ENCODE assay signal across 8 cellular contexts in the genomic region with DNA sequence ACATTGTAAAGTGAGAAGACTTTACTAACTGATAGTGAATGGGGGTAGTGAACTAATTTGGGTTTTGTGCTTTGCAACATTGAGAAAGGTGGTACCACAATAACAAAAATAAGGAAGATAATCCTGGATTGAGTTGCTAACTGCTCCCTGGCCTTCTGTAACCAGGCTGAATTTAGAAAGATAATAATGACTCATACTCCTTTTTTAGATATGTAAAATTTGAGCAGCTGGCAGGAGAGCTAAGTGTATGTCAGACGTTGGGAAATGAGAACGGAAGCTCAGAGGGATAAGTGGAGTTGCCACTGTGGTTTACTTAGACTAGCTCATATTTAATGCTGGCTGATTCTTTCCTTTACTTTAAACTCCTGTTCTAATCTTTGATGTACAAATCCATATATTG. TPM values are rescaled to one million over a fixed set of nuclear protein-coding genes. Genes with fewer than 3 reads are reported as not detected.
DNase-seq lines count a peak whose midpoint lies in the region.

No MANE protein-coding gene starts in this region.

- H3K36me3 Mint-ChIP-seq in activated T-helper 1 cell treated with anti-CD3 and anti-CD28 coated beads, Interleukin-12 subunit alpha, Interleukin-12 subunit beta, Interleukin-2, Interleukin-4 antibody, amounts not matched to agents 30 ng/mL and 10 ng/mL and 1 ng/mL, durations not matched to agents 14 hours and 24 hours and 36 hours (ENCODE audit: low read depth): peaks cover 20% of the 10 kb centered on the region

- peak; percentile 1 for DNase-seq in NCI-H1092 treated with DMSO at 0.1 percent for 48 hours (lab: John Stamatoyannopoulos, UW)
- DNase-seq in NCI-H1092 (lab: John Stamatoyannopoulos, UW): no peak
- DNase-seq in SIG-M5 (lab: John Stamatoyannopoulos, UW): peak; percentile 89
- peak; percentile 63 for DNase-seq in glomerular visceral epithelial cell (ENCODE audit: extremely low spot score)
- DNase-seq in superior temporal gyrus (ENCODE audit: extremely low spot score): peak; percentile 62
- no peak for DNase-seq in activated T-helper 1 cell treated with anti-CD3 and anti-CD28 coated beads, Interleukin-12 subunit alpha, Interleukin-12 subunit beta, Interleukin-2, Interleukin-4 antibody, amounts not matched to agents 30 ng/mL and 10 ng/mL and 1 ng/mL, durations not matched to agents 14 hours and 24 hours and 36 hours (ENCODE audit: low spot score)
- DNase-seq in stimulated activated CD4-positive, alpha-beta T cell treated with anti-CD3 and anti-CD28 coated beads, Interleukin-15, amount 100 ng/mL, for 24 hours: no peak
- DNase-seq in KG1 (lab: John Stamatoyannopoulos, UW): no peak

- no peaks in the 10 kb centered on the region for H3K4me1 Mint-ChIP-seq in activated T-helper 1 cell treated with anti-CD3 and anti-CD28 coated beads, Interleukin-12 subunit alpha, Interleukin-12 subunit beta, Interleukin-2, Interleukin-4 antibody, amounts not matched to agents 30 ng/mL and 10 ng/mL and 1 ng/mL, durations not matched to agents 14 hours and 24 hours and 36 hours (ENCODE audit: low read depth)

- H3K27me3 Mint-ChIP-seq in activated T-helper 1 cell treated with anti-CD3 and anti-CD28 coated beads, Interleukin-12 subunit alpha, Interleukin-12 subunit beta, Interleukin-2, Interleukin-4 antibody, amounts not matched to agents 30 ng/mL and 10 ng/mL and 1 ng/mL, durations not matched to agents 14 hours and 24 hours and 36 hours (ENCODE audit: insufficient read depth): no peaks in the 10 kb centered on the region

- intact Hi-C loops in activated T-helper 1 cell treated with anti-CD3 and anti-CD28 coated beads, Interleukin-12 subunit alpha, Interleukin-12 subunit beta, Interleukin-2, Interleukin-4 antibody, amounts not matched to agents 30 ng/mL and 10 ng/mL and 1 ng/mL, durations not matched to agents 14 hours and 24 hours and 36 hours (cut with micrococcal nuclease): no loop called here

- peaks cover 11% of the 10 kb centered on the region for H3K9me3 Mint-ChIP-seq in activated T-helper 1 cell treated with anti-CD3 and anti-CD28 coated beads, Interleukin-12 subunit alpha, Interleukin-12 subunit beta, Interleukin-2, Interleukin-4 antibody, amounts not matched to agents 30 ng/mL and 10 ng/mL and 1 ng/mL, durations not matched to agents 14 hours and 24 hours and 36 hours

- no peak overlapping the region for H3K27ac Mint-ChIP-seq in activated T-helper 1 cell treated with anti-CD3 and anti-CD28 coated beads, Interleukin-12 subunit alpha, Interleukin-12 subunit beta, Interleukin-2, Interleukin-4 antibody, amounts not matched to agents 30 ng/mL and 10 ng/mL and 1 ng/mL, durations not matched to agents 14 hours and 24 hours and 36 hours

- H3K4me3 Mint-ChIP-seq in activated T-helper 1 cell treated with anti-CD3 and anti-CD28 coated beads, Interleukin-12 subunit alpha, Interleukin-12 subunit beta, Interleukin-2, Interleukin-4 antibody, amounts not matched to agents 30 ng/mL and 10 ng/mL and 1 ng/mL, durations not matched to agents 14 hours and 24 hours and 36 hours: no peak overlapping the region

RNA-seq across cellular contexts. Expression of a gene that starts 17.1 kb away (rescaled TPM):
- total RNA-seq in activated T-helper 1 cell treated with anti-CD3 and anti-CD28 coated beads, Interleukin-12 subunit alpha, Interleukin-12 subunit beta, Interleukin-2, Interleukin-4 antibody, amounts not matched to agents 30 ng/mL and 10 ng/mL and 1 ng/mL, durations not matched to agents 14 hours and 24 hours and 36 hours: 13.6 and 14.4 TPM in 2 replicates

Comparison
In these comparisons a context has a peak if more than half of its experiments do, and no peak if none do; other contexts are left out.
1. DNase-seq: peak in NCI-H1092 treated with DMSO at 0.1 percent for 48 hours (single experiment), SIG-M5 (single experiment), glomerular visceral epithelial cell (single experiment) and superior temporal gyrus (single experiment); none in NCI-H1092 (single experiment), activated T-helper 1 cell treated with anti-CD3 and anti-CD28 coated beads, Interleukin-12 subunit alpha, Interleukin-12 subunit beta, Interleukin-2, Interleukin-4 antibody, amounts not matched to agents 30 ng/mL and 10 ng/mL and 1 ng/mL, durations not matched to agents 14 hours and 24 hours and 36 hours (single experiment), stimulated activated CD4-positive, alpha-beta T cell treated with anti-CD3 and anti-CD28 coated beads, Interleukin-15, amount 100 ng/mL, for 24 hours (single experiment) and KG1 (single experiment).